In genomic region chr22:40436460-40437431, GRCh38 we compare ENCODE assay signal across 8 cellular contexts.
DNase-seq lines count a peak whose midpoint lies in the region; ATAC-seq and TF ChIP-seq lines count a peak whose summit lies in the region.

No MANE protein-coding gene starts in this region.

- peak overlapping the region; percentile 70; the same call in 1 of the 2 replicates for H3K23ac ChIP-seq in IMR-90 (ENCODE audit: low read depth, low read length)

- H4K8ac ChIP-seq in IMR-90 (ENCODE audit: low read depth in 2 of 2, low read length in 2 of 2) = peak overlapping the region; percentile 34 to 79

- peak overlapping the region; percentile 74 for H2BK20ac ChIP-seq in IMR-90 (ENCODE audit: low read depth, low read length)

- POLR2A ChIA-PET in IMR-90 (lab: Charles Lee; ENCODE audit: unreplicated experiment) = interaction anchor here (0.6 kb wide), 1 partner anchor 213 kb away, joined by 13 read pairs; no protein-coding TSS in a partner anchor

- peak overlapping the region; percentile 76 for H3K9ac ChIP-seq in IMR-90 (ENCODE audit: low read depth, low read length)
- peak overlapping the region; percentile 56 to 69 for H3K9ac ChIP-seq in stomach smooth muscle (ENCODE audit: low read length in 2 of 2)

- H3K18ac ChIP-seq in IMR-90 (ENCODE audit: low read depth, low read length) = peak overlapping the region; percentile 64

- CTCF ChIA-PET in IMR-90 (lab: Yijun Ruan, JAX) = interaction anchor here (0.5 to 2.1 kb wide), 15 partner anchors 10 to 240 kb away, joined by 3 to 27 read pairs (median 5); no protein-coding TSS in a partner anchor

- DNase-seq in NCI-H2081 (lab: John Stamatoyannopoulos, UW) = peak; percentile 23 to 28
- no peak for DNase-seq in NCI-H2081 treated with DMSO at 0.1 percent for 48 hours (lab: John Stamatoyannopoulos, UW)
- peak; percentile 74 for DNase-seq in IMR-90
- peak; percentile 86 for DNase-seq in RPMI8226
- DNase-seq in caudate nucleus (lab: John Stamatoyannopoulos, UW) = peak in 11 of 61 donors; percentile 14 to 58 (median 26)
- DNase-seq in left colon = peak in 1 of 2 donors; percentile 24

- WGBS in IMR-90 (ENCODE audit: extremely low coverage in 2 of 2, insufficient read length in 1 of 2), 2 experiments = 40% methylated on average over 1 of the region's 14 CpGs; no CpG with 5 or more reads in 1 of the 2 experiments

- no TSS peak for BruUV-seq in IMR-90 (replicated peaks; lab: Mats Ljungman, UMichigan)

- no peak overlapping the region for H2AK9ac ChIP-seq in IMR-90 (replicated peaks; ENCODE audit: low read depth, low read length, poor library complexity)

- H3K14ac ChIP-seq in IMR-90 (replicated peaks; ENCODE audit: low read depth, low read length) = peak overlapping the region; percentile 73

- peak; percentile 68 for ATAC-seq in GM21423 (IDR thresholded peaks at IDR 0.05; ENCODE audit: unreplicated experiment)
- peak; percentile 64 for ATAC-seq in IMR-90 (ENCODE audit: low read depth)
- ATAC-seq in left colon = peak; percentile 73

- H3K9me1 ChIP-seq in IMR-90 (ENCODE audit: insufficient read depth, low read length) = peaks cover 14% of the 10 kb centered on the region

- H4K20me1 ChIP-seq in IMR-90 (ENCODE audit: insufficient read depth, low read length) = peaks cover 14% of the 10 kb centered on the region

- no peak overlapping the region for H2AFZ ChIP-seq in IMR-90 (replicated peaks; ENCODE audit: low read length, poor library complexity)

- in situ Hi-C loops in IMR-90 (cut with MboI; ENCODE audit: low sequenced_read_pairs) = loop anchor here (25.0 kb wide), 1 partner anchor 451 kb away; no protein-coding TSS in a partner anchor

- intact Hi-C loops in IMR-90 (cut with micrococcal nuclease) = loop anchor here (1.0 to 5.0 kb wide), 6 partner anchors 50 to 462 kb away; partner anchors contain the start of gene MRTFA
- intact Hi-C loops in left colon (cut with DNase I, micrococcal nuclease) = loop anchor here in 1 of 2 donors (2.0 to 10.0 kb wide), 2 partner anchors 48 to 210 kb away; no protein-coding TSS in a partner anchor

- H3K4me3 ChIP-seq in IMR-90 (ENCODE audit: insufficient read depth, low read depth, low read length) (peak overlapping the region; percentile 16; the same call in 1 of the 2 replicates), stomach smooth muscle (ENCODE audit: low read length in 2 of 2) (peak overlapping the region; percentile 41 to 62)

- H3K4ac ChIP-seq in IMR-90 (ENCODE audit: low read depth, low read length) = peak overlapping the region; percentile 93

- peak overlapping the region; percentile 76 for H3K27ac ChIP-seq in IMR-90 (ENCODE audit: insufficient read depth, low read length)
- peak overlapping the region; percentile 24 for H3K27ac ChIP-seq in caudate nucleus (ENCODE audit: low read depth, low read length)
- peak overlapping the region; percentile 46 for H3K27ac ChIP-seq in stomach smooth muscle (ENCODE audit: low read length)

- H3K4me1 ChIP-seq in IMR-90 (ENCODE audit: control insufficient read depth, insufficient read depth, low read length) (peaks cover 24% of the 10 kb centered on the region), stomach smooth muscle (ENCODE audit: control insufficient read depth, insufficient read depth, low read length) (peaks cover 22% of the 10 kb centered on the region)

- H3K27me3 ChIP-seq in IMR-90 (ENCODE audit: control insufficient read depth, insufficient read depth, low read length) = no peaks in the 10 kb centered on the region
- H3K27me3 ChIP-seq in stomach smooth muscle (ENCODE audit: control insufficient read depth in 1 of 2, insufficient read depth in 2 of 2, low read length in 2 of 2) = no peaks in the 10 kb centered on the region

- no peak for TF ChIP-seq POLR2A in IMR-90 (IDR thresholded peaks at IDR 0.05; ENCODE audit: low read depth, low read length)

- H3K9me3 ChIP-seq in IMR-90 (ENCODE audit: control insufficient read depth, insufficient read depth, low read length) (no peaks in the 10 kb centered on the region), stomach smooth muscle (ENCODE audit: control insufficient read depth in 2 of 2, low read length in 2 of 2) (no peaks in the 10 kb centered on the region)

- peaks cover 15% of the 10 kb centered on the region for H3K36me3 ChIP-seq in IMR-90 (ENCODE audit: control insufficient read depth, insufficient read depth, low read length)
- H3K36me3 ChIP-seq in stomach smooth muscle (ENCODE audit: control insufficient read depth in 2 of 2, insufficient read depth in 2 of 2, low read length in 2 of 2) = peaks cover 4 to 8% of the 10 kb centered on the region in 2 donors

- H3K79me1 ChIP-seq in IMR-90 (ENCODE audit: low read depth in 1 of 2, low read length in 2 of 2) = peaks cover 45 to 90% of the 10 kb centered on the region in 2 experiments

- dilution Hi-C loops in IMR-90 (cut with HindIII; ENCODE audit: low sequenced_read_pairs, unreplicated experiment) = no loop called here

- H2AK5ac ChIP-seq in IMR-90 (ENCODE audit: low read depth, low read length) = peak overlapping the region; percentile 89

- H2BK15ac ChIP-seq in IMR-90 (ENCODE audit: low read depth, low read length) = peak overlapping the region; percentile 64; the same call in 1 of the 3 replicates

- H2BK5ac ChIP-seq in IMR-90 (ENCODE audit: low read depth, low read length, poor library complexity, severe bottlenecking) = peak overlapping the region; percentile 72

- peak overlapping the region; percentile 89 for H4K91ac ChIP-seq in IMR-90 (ENCODE audit: insufficient read depth, low read depth, low read length)

- H4K5ac ChIP-seq in IMR-90 (ENCODE audit: low read depth, low read length) = peak overlapping the region; percentile 79

- TF ChIP-seq RAD21 in IMR-90 (IDR thresholded peaks at IDR 0.05; ENCODE audit: low read length) = peak; percentile 57

- peak overlapping the region; percentile 85 for H3K4me2 ChIP-seq in IMR-90 (ENCODE audit: low read depth, low read length)

- TF ChIP-seq CTCF in IMR-90 (conservative IDR thresholded peaks at IDR 0.05; ENCODE audit: low read depth, low read length) = peak; percentile 62

- peak overlapping the region; percentile 82; the same call in 1 of the 2 replicates for H3K56ac ChIP-seq in IMR-90 (ENCODE audit: extremely low read depth, insufficient read depth, low read length)

- H2BK120ac ChIP-seq in IMR-90 (ENCODE audit: low read depth, low read length) = peak overlapping the region; percentile 86

TF ChIP-seq in IMR-90, 13 proteins besides CTCF, POLR2A, EP300 and RAD21:
- no peak for TF ChIP-seq RFX5 (IDR thresholded peaks at IDR 0.05; ENCODE audit: low read depth, low read length)
- TF ChIP-seq ELK1 (IDR thresholded peaks at IDR 0.05; ENCODE audit: borderline replicate concordance, low read depth, low read length) = no peak
- TF ChIP-seq CEBPB (IDR thresholded peaks at IDR 0.05; ENCODE audit: low read depth, low read length) = no peak
- TF ChIP-seq MAFK (IDR thresholded peaks at IDR 0.05; ENCODE audit: low read depth, low read length) = no peak
- TF ChIP-seq USF2 (IDR thresholded peaks at IDR 0.05; ENCODE audit: low read depth, low read length) = no peak
- no peak for TF ChIP-seq RCOR1 (IDR thresholded peaks at IDR 0.05; ENCODE audit: insufficient replicate concordance, low read length)
- peak; percentile 34; the same call in 1 of the 2 replicates for TF ChIP-seq SMC3 (IDR thresholded peaks at IDR 0.05; ENCODE audit: low read depth, low read length)
- no peak for TF ChIP-seq CHD1 (IDR thresholded peaks at IDR 0.05; ENCODE audit: low read depth, low read length)
- peak; percentile 59 for TF ChIP-seq BHLHE40 (IDR thresholded peaks at IDR 0.05; ENCODE audit: low read depth, low read length)
- TF ChIP-seq NFE2L2 (IDR thresholded peaks at IDR 0.05; ENCODE audit: low read depth, low read length) = no peak
- no peak for TF ChIP-seq FOS (IDR thresholded peaks at IDR 0.05; ENCODE audit: low read depth, low read length)

Comparison
In these comparisons a context has a peak if more than half of its experiments do, and no peak if none do; other contexts are left out.
1. H3K27ac ChIP-seq: peak in every context shown above with its lines; median percentile 76 in IMR-90; 46 in stomach smooth muscle; 24 in caudate nucleus.